In the genomic region with DNA sequence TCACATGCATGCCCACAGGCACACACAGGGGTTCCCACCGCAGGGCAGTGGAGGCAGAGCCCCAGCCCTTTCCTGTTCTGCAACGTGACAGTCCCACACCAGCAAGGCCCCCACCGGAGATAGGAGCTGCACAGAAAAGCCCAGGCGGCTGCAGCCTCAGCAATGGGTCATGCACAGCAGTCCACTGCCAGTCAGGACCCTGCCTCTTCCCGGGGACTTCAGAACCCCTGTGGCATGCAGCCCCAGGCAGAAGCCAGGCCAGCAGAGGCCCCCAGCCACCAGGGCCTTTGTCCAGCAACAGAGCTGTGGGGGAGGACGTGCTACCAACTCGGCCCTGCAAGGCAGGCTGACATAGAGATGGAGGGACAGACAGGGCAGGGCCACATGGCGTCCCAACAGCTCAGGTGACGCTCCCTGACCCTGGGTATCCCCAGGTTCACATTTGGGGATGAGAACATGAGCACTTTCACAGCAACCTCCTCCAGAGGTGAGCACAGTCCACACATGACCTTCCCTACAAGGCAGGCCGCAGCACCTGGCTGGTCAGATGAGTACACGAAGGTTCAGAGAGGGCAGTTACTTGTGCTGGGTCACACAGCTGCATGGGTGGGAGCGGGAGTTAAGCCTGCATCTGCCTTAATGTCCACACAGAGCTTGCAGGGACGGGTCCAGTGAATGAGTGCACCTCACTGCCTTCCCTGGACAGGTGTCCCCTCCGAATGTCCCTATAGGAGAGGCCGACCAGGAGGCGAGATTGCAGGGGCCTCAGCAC, we compare ENCODE assay signal across 23 cellular contexts.
A peak's percentile ranks its signal among the peaks of the same experiment; 100 is the strongest.
DNase-seq lines count a peak whose midpoint lies in the region; ATAC-seq and TF ChIP-seq lines count a peak whose summit lies in the region.
"Had no signal": no experiment of that assay in that cellular context is flagged by ENCODE, and none has a peak within 500 bp of the region (broad histone marks: within the 10 kb centered on the region; RNA-seq: fewer than 3 reads in every experiment).

No MANE protein-coding gene starts in this region.

- 86 to 87% methylated on average over 6 of the region's 16 CpGs for WGBS in esophagus squamous epithelium, 2 donors
- WGBS in upper lobe of left lung, 2 donors = 72 to 87% methylated on average over 6 to 16 of the region's 16 CpGs

- no peaks in the 10 kb centered on the region for H3K27me3 Mint-ChIP-seq in activated naive CD4-positive, alpha-beta T cell treated with anti-CD3 and anti-CD28 coated beads, Interleukin-2, amount 50 U/mL, for 24 hours

- H3K27ac Mint-ChIP-seq in activated naive CD4-positive, alpha-beta T cell treated with anti-CD3 and anti-CD28 coated beads, Interleukin-2, amount 50 U/mL, for 24 hours = peak overlapping the region; percentile 27
- H3K27ac Mint-ChIP-seq: CD8-positive, alpha-beta T cell; IgD-negative memory B cell had no signal

- no peak overlapping the region for H3K4me3 Mint-ChIP-seq in activated naive CD4-positive, alpha-beta T cell treated with anti-CD3 and anti-CD28 coated beads, Interleukin-2, amount 50 U/mL, for 24 hours
- H3K4me3 Mint-ChIP-seq: CD8-positive, alpha-beta T cell; IgD-negative memory B cell had no signal

- H3K9me3 Mint-ChIP-seq in activated naive CD4-positive, alpha-beta T cell treated with anti-CD3 and anti-CD28 coated beads, Interleukin-2, amount 50 U/mL, for 24 hours = no peaks in the 10 kb centered on the region
- H3K9me3 Mint-ChIP-seq: CD8-positive, alpha-beta T cell; IgD-negative memory B cell had no signal

- H3K27ac ChIP-seq in esophagus squamous epithelium = peak overlapping the region; percentile 77 to 90 (median 85)
- peak overlapping the region; percentile 36 for H3K27ac ChIP-seq in lower lobe of right lung
- peak overlapping the region in 3 of 4 donors; percentile 16 to 62 (median 55) for H3K27ac ChIP-seq in upper lobe of left lung
- H3K27ac ChIP-seq: 22Rv1 had no signal

- H3K4me1 Mint-ChIP-seq in activated naive CD4-positive, alpha-beta T cell treated with anti-CD3 and anti-CD28 coated beads, Interleukin-2, amount 50 U/mL, for 24 hours = no peaks in the 10 kb centered on the region

- H3K4me3 ChIP-seq in esophagus squamous epithelium (no peak overlapping the region), lower lobe of right lung (no peak overlapping the region), upper lobe of left lung (no peak overlapping the region)
- H3K4me3 ChIP-seq: GM12878 had no signal

- no peak for TF ChIP-seq EP300 in upper lobe of left lung (IDR thresholded peaks at IDR 0.05)

- TF ChIP-seq CTCF in esophagus squamous epithelium (IDR thresholded peaks at IDR 0.05) (no peak), lower lobe of right lung (IDR thresholded peaks at IDR 0.05) (no peak), upper lobe of left lung (IDR thresholded peaks at IDR 0.05) (no peak)

- TF ChIP-seq POLR2A in esophagus squamous epithelium (IDR thresholded peaks at IDR 0.05) (no peak), upper lobe of left lung (IDR thresholded peaks at IDR 0.05) (no peak)

- DNase-seq in activated naive CD4-positive, alpha-beta T cell treated with anti-CD3 and anti-CD28 coated beads, Interleukin-2, amount 50 U/mL, for 16 hours = no peak
- DNase-seq in esophagus squamous epithelium (lab: John Stamatoyannopoulos, UW) = no peak
- no peak for DNase-seq in lower lobe of right lung
- DNase-seq in upper lobe of left lung = no peak
- no peak for DNase-seq in stimulated activated CD4-positive, alpha-beta T cell treated with anti-CD3 and anti-CD28 coated beads, Interleukin-4, amount 100 ng/mL, for 4 hours
- no peak for DNase-seq in pons (ENCODE audit: low spot score)
- DNase-seq: ACHN; C1 segment of cervical spinal cord; CD8-positive, alpha-beta T cell; DND-41; GOT3; Karpas-422; MV-4-11; NCI-H1105 treated with DMSO at 0.1 percent for 48 hours; NCI-H2029 treated with DMSO at 0.1 percent for 48 hours; NCI-H226; NCI-H748 treated with DMSO at 0.1 percent for 48 hours; Right ventricle myocardium superior had no signal

- H3K4me1 ChIP-seq in esophagus squamous epithelium (peaks cover 20 to 90% (median 43%) of the 10 kb centered on the region in 3 donors), lower lobe of right lung (peaks cover 47% of the 10 kb centered on the region), upper lobe of left lung (peaks cover 8 to 72% (median 45%) of the 10 kb centered on the region in 4 donors)

- no peaks in the 10 kb centered on the region for H3K36me3 ChIP-seq in esophagus squamous epithelium
- no peaks in the 10 kb centered on the region for H3K36me3 ChIP-seq in lower lobe of right lung
- no peaks in the 10 kb centered on the region for H3K36me3 ChIP-seq in upper lobe of left lung

- intact Hi-C loops in esophagus squamous epithelium (cut with DNase I) (loop anchor here (10.0 kb wide), 1 partner anchor 85 kb away; the partner anchor contains the start of gene CELSR1), lower lobe of right lung (cut with DNase I) (no loop called here)

- ATAC-seq in lower lobe of right lung (no peak), upper lobe of left lung (ENCODE audit: low FRiP score in 2 of 2) (no peak), GM21723 (IDR thresholded peaks at IDR 0.05; ENCODE audit: unreplicated experiment) (no peak)
- ATAC-seq: CD8-positive, alpha-beta T cell; GM12878 had no signal

- H3K9me3 ChIP-seq in esophagus squamous epithelium (no peaks in the 10 kb centered on the region), lower lobe of right lung (no peaks in the 10 kb centered on the region), upper lobe of left lung (no peaks in the 10 kb centered on the region)

- peaks cover 0 to 10% (median 0%) of the 10 kb centered on the region in 4 donors for H3K27me3 ChIP-seq in esophagus squamous epithelium
- H3K27me3 ChIP-seq in lower lobe of right lung (ENCODE audit: low read depth) = peaks cover under 1% of the 10 kb centered on the region
- H3K27me3 ChIP-seq in upper lobe of left lung = no peaks in the 10 kb centered on the region

- no peaks in the 10 kb centered on the region for H3K36me3 Mint-ChIP-seq in activated naive CD4-positive, alpha-beta T cell treated with anti-CD3 and anti-CD28 coated beads, Interleukin-2, amount 50 U/mL, for 24 hours
- H3K36me3 Mint-ChIP-seq: CD8-positive, alpha-beta T cell had no signal
